ENCODE assay signal across 1 cellular context in genomic region chr3:10594915-10595314, GRCh38.
TF ChIP-seq lines count a peak whose summit lies in the region.

No MANE protein-coding gene starts in this region.

TF ChIP-seq in K562, 482 proteins besides CTCF, POLR2A, EP300 and RAD21 (continued from another document and continues in another):
- TF ChIP-seq, protein P1, sequence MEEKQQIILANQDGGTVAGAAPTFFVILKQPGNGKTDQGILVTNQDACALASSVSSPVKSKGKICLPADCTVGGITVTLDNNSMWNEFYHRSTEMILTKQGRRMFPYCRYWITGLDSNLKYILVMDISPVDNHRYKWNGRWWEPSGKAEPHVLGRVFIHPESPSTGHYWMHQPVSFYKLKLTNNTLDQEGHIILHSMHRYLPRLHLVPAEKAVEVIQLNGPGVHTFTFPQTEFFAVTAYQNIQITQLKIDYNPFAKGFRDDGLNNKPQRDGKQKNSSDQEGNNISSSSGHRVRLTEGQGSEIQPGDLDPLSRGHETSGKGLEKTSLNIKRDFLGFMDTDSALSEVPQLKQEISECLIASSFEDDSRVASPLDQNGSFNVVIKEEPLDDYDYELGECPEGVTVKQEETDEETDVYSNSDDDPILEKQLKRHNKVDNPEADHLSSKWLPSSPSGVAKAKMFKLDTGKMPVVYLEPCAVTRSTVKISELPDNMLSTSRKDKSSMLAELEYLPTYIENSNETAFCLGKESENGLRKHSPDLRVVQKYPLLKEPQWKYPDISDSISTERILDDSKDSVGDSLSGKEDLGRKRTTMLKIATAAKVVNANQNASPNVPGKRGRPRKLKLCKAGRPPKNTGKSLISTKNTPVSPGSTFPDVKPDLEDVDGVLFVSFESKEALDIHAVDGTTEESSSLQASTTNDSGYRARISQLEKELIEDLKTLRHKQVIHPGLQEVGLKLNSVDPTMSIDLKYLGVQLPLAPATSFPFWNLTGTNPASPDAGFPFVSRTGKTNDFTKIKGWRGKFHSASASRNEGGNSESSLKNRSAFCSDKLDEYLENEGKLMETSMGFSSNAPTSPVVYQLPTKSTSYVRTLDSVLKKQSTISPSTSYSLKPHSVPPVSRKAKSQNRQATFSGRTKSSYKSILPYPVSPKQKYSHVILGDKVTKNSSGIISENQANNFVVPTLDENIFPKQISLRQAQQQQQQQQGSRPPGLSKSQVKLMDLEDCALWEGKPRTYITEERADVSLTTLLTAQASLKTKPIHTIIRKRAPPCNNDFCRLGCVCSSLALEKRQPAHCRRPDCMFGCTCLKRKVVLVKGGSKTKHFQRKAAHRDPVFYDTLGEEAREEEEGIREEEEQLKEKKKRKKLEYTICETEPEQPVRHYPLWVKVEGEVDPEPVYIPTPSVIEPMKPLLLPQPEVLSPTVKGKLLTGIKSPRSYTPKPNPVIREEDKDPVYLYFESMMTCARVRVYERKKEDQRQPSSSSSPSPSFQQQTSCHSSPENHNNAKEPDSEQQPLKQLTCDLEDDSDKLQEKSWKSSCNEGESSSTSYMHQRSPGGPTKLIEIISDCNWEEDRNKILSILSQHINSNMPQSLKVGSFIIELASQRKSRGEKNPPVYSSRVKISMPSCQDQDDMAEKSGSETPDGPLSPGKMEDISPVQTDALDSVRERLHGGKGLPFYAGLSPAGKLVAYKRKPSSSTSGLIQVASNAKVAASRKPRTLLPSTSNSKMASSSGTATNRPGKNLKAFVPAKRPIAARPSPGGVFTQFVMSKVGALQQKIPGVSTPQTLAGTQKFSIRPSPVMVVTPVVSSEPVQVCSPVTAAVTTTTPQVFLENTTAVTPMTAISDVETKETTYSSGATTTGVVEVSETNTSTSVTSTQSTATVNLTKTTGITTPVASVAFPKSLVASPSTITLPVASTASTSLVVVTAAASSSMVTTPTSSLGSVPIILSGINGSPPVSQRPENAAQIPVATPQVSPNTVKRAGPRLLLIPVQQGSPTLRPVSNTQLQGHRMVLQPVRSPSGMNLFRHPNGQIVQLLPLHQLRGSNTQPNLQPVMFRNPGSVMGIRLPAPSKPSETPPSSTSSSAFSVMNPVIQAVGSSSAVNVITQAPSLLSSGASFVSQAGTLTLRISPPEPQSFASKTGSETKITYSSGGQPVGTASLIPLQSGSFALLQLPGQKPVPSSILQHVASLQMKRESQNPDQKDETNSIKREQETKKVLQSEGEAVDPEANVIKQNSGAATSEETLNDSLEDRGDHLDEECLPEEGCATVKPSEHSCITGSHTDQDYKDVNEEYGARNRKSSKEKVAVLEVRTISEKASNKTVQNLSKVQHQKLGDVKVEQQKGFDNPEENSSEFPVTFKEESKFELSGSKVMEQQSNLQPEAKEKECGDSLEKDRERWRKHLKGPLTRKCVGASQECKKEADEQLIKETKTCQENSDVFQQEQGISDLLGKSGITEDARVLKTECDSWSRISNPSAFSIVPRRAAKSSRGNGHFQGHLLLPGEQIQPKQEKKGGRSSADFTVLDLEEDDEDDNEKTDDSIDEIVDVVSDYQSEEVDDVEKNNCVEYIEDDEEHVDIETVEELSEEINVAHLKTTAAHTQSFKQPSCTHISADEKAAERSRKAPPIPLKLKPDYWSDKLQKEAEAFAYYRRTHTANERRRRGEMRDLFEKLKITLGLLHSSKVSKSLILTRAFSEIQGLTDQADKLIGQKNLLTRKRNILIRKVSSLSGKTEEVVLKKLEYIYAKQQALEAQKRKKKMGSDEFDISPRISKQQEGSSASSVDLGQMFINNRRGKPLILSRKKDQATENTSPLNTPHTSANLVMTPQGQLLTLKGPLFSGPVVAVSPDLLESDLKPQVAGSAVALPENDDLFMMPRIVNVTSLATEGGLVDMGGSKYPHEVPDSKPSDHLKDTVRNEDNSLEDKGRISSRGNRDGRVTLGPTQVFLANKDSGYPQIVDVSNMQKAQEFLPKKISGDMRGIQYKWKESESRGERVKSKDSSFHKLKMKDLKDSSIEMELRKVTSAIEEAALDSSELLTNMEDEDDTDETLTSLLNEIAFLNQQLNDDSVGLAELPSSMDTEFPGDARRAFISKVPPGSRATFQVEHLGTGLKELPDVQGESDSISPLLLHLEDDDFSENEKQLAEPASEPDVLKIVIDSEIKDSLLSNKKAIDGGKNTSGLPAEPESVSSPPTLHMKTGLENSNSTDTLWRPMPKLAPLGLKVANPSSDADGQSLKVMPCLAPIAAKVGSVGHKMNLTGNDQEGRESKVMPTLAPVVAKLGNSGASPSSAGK (IDR thresholded peaks at IDR 0.05): no peak
- TF ChIP-seq ASH1L (IDR thresholded peaks at IDR 0.05; ENCODE audit: borderline replicate concordance, low read depth, partially characterized antibody) (peak; percentile 87), FOXM1 (IDR thresholded peaks at IDR 0.05; ENCODE audit: low read depth) (no peak), FOXM1 (CRISPR knock-in tag; IDR thresholded peaks at IDR 0.05; ENCODE audit: low read depth) (no peak), TSHZ1 (CRISPR knock-in tag; IDR thresholded peaks at IDR 0.05) (no peak), ZNF133 (CRISPR knock-in tag; IDR thresholded peaks at IDR 0.05) (no peak), ZNF431 (CRISPR knock-in tag; IDR thresholded peaks at IDR 0.05) (no peak), HMG20A (CRISPR knock-in tag; conservative IDR thresholded peaks at IDR 0.05) (no peak), ZNF282 (CRISPR knock-in tag; IDR thresholded peaks at IDR 0.05) (no peak), UBTF (IDR thresholded peaks at IDR 0.05; ENCODE audit: borderline replicate concordance in 1 of 2, low read depth in 2 of 2, low read length in 2 of 2) (no peak), TSC22D4 (tag; IDR thresholded peaks at IDR 0.05) (no peak), CREBBP (IDR thresholded peaks at IDR 0.05; ENCODE audit: low read depth, low read length) (no peak), CCAR2 (IDR thresholded peaks at IDR 0.05; ENCODE audit: low read depth, low read length) (no peak)
- TF ChIP-seq, protein P2, sequence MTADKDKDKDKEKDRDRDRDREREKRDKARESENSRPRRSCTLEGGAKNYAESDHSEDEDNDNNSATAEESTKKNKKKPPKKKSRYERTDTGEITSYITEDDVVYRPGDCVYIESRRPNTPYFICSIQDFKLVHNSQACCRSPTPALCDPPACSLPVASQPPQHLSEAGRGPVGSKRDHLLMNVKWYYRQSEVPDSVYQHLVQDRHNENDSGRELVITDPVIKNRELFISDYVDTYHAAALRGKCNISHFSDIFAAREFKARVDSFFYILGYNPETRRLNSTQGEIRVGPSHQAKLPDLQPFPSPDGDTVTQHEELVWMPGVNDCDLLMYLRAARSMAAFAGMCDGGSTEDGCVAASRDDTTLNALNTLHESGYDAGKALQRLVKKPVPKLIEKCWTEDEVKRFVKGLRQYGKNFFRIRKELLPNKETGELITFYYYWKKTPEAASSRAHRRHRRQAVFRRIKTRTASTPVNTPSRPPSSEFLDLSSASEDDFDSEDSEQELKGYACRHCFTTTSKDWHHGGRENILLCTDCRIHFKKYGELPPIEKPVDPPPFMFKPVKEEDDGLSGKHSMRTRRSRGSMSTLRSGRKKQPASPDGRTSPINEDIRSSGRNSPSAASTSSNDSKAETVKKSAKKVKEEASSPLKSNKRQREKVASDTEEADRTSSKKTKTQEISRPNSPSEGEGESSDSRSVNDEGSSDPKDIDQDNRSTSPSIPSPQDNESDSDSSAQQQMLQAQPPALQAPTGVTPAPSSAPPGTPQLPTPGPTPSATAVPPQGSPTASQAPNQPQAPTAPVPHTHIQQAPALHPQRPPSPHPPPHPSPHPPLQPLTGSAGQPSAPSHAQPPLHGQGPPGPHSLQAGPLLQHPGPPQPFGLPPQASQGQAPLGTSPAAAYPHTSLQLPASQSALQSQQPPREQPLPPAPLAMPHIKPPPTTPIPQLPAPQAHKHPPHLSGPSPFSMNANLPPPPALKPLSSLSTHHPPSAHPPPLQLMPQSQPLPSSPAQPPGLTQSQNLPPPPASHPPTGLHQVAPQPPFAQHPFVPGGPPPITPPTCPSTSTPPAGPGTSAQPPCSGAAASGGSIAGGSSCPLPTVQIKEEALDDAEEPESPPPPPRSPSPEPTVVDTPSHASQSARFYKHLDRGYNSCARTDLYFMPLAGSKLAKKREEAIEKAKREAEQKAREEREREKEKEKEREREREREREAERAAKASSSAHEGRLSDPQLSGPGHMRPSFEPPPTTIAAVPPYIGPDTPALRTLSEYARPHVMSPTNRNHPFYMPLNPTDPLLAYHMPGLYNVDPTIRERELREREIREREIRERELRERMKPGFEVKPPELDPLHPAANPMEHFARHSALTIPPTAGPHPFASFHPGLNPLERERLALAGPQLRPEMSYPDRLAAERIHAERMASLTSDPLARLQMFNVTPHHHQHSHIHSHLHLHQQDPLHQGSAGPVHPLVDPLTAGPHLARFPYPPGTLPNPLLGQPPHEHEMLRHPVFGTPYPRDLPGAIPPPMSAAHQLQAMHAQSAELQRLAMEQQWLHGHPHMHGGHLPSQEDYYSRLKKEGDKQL (CRISPR knock-in tag; IDR thresholded peaks at IDR 0.05; ENCODE audit: borderline replicate concordance): no peak
- TF ChIP-seq, protein P3, sequence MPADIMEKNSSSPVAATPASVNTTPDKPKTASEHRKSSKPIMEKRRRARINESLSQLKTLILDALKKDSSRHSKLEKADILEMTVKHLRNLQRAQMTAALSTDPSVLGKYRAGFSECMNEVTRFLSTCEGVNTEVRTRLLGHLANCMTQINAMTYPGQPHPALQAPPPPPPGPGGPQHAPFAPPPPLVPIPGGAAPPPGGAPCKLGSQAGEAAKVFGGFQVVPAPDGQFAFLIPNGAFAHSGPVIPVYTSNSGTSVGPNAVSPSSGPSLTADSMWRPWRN (IDR thresholded peaks at IDR 0.05; ENCODE audit: low read depth): no peak
- TF ChIP-seq, protein P4, sequence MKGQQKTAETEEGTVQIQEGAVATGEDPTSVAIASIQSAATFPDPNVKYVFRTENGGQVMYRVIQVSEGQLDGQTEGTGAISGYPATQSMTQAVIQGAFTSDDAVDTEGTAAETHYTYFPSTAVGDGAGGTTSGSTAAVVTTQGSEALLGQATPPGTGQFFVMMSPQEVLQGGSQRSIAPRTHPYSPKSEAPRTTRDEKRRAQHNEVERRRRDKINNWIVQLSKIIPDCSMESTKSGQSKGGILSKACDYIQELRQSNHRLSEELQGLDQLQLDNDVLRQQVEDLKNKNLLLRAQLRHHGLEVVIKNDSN (CRISPR knock-in tag; IDR thresholded peaks at IDR 0.05): peak; percentile 20; the same call in 1 of the 2 replicates
- TF ChIP-seq, protein P5, sequence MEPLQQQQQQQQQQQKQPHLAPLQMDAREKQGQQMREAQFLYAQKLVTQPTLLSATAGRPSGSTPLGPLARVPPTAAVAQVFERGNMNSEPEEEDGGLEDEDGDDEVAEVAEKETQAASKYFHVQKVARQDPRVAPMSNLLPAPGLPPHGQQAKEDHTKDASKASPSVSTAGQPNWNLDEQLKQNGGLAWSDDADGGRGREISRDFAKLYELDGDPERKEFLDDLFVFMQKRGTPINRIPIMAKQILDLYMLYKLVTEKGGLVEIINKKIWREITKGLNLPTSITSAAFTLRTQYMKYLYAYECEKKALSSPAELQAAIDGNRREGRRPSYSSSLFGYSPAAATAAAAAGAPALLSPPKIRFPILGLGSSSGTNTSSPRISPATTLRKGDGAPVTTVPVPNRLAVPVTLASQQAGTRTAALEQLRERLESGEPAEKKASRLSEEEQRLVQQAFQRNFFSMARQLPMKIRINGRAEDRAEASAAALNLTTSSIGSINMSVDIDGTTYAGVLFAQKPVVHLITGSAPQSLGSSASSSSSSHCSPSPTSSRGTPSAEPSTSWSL (CRISPR knock-in tag; IDR thresholded peaks at IDR 0.05; ENCODE audit: borderline replicate concordance): no peak
